Comparison of ENCODE assay signal across 1 cellular context in the genomic region with DNA sequence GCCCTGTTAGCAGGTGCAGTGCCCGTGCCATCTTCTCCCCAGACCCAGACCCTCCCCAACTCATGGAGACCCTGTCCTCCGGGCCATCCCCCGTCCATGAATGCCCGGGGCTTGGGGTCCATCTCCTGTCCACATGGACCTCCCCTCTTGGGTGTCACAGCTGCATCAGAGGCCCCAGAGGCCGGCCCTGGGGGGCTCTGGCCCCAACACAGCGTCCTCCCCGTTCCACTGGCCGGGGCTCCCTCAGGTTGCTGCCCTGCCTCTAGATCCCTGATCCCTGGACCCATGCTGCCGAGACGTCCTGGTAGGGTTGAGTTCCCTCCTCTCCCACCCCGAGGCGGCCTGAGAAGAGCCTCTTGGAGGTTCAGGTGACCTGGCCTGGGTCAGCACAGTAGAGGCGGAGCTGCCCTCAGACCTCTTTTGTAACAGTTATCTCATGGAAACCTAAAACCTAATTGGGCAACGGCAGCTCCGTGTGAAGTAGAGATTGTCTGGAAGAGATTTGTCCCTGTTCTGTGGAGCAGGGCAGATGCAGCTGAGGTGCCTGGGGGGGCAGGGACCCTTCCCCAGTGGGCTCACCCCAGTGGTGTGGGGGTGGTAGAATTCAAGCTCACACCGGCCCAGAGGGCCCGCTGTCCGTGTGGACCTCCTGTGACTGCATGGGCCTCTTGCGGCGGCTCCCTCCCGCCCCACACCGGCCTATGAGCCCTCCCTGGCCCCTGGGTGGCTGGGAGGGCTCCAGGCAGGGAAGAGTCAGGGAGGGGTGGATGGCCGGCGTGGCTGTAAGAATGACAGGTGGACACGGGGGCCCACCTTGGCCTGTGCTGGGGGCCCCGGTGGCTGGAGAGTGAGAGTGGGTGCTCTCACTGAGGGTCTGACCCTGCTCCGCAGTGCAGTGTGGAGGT.
TF ChIP-seq lines count a peak whose summit lies in the region.

No MANE protein-coding gene starts in this region.

TF ChIP-seq in K562, 482 proteins besides CTCF, POLR2A, EP300 and RAD21:
- TF ChIP-seq FOXA1 (IDR thresholded peaks at IDR 0.05; ENCODE audit: borderline replicate concordance) (no peak), TARDBP (IDR thresholded peaks at IDR 0.05) (no peak), CEBPB (tag; IDR thresholded peaks at IDR 0.05) (peak; percentile 59), RAD51 (IDR thresholded peaks at IDR 0.05; ENCODE audit: borderline replicate concordance, low read depth) (no peak), GTF2F1 (IDR thresholded peaks at IDR 0.05; ENCODE audit: low read depth, low read length) (no peak), POLR2G (IDR thresholded peaks at IDR 0.05; ENCODE audit: low read depth, low read length) (peak; percentile 43), ZFP30 (CRISPR knock-in tag; IDR thresholded peaks at IDR 0.05; ENCODE audit: borderline replicate concordance) (no peak), THRAP3 (IDR thresholded peaks at IDR 0.05; ENCODE audit: borderline replicate concordance) (no peak), SMAD4 (CRISPR knock-in tag; conservative IDR thresholded peaks at IDR 0.05) (0 out of 2 replicates have a peak, but pooled peaks have one; percentile 54)
- TF ChIP-seq, protein P1, sequence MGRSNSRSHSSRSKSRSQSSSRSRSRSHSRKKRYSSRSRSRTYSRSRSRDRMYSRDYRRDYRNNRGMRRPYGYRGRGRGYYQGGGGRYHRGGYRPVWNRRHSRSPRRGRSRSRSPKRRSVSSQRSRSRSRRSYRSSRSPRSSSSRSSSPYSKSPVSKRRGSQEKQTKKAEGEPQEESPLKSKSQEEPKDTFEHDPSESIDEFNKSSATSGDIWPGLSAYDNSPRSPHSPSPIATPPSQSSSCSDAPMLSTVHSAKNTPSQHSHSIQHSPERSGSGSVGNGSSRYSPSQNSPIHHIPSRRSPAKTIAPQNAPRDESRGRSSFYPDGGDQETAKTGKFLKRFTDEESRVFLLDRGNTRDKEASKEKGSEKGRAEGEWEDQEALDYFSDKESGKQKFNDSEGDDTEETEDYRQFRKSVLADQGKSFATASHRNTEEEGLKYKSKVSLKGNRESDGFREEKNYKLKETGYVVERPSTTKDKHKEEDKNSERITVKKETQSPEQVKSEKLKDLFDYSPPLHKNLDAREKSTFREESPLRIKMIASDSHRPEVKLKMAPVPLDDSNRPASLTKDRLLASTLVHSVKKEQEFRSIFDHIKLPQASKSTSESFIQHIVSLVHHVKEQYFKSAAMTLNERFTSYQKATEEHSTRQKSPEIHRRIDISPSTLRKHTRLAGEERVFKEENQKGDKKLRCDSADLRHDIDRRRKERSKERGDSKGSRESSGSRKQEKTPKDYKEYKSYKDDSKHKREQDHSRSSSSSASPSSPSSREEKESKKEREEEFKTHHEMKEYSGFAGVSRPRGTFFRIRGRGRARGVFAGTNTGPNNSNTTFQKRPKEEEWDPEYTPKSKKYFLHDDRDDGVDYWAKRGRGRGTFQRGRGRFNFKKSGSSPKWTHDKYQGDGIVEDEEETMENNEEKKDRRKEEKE (IDR thresholded peaks at IDR 0.05; ENCODE audit: borderline replicate concordance in 1 of 2, control insufficient read depth in 1 of 2, low read depth in 2 of 2, low read length in 1 of 2): no peak
